In genomic region chr21:36551326-36551725, GRCh38 we compare ENCODE assay signal across 23 cellular contexts.
"Had no signal": no experiment of that assay in that cellular context is flagged by ENCODE, and none has a peak within 500 bp of the region (broad histone marks: within the 10 kb centered on the region; RNA-seq: fewer than 3 reads in every experiment).

No MANE protein-coding gene starts in this region.

- FAIRE-seq: bronchial epithelial cell had no signal

- H3K27ac ChIP-seq: gastrocnemius medialis, heart left ventricle, left ventricle myocardium inferior, parathyroid adenoma, right lobe of liver, tibial nerve had no signal

- H3K36me3 ChIP-seq: ascending aorta, gastrocnemius medialis, heart left ventricle, left ventricle myocardium inferior, right lobe of liver, tibial nerve had no signal

- ATAC-seq: activated CD4-positive, CD25-positive, alpha-beta regulatory T cell treated with anti-CD3 and anti-CD28 coated beads, Interleukin-2, amount 50 U/mL, for 24 hours; activated T-cell treated with anti-CD3 and anti-CD28 coated beads, Interleukin-2, amount 50 U/mL, for 4 hours; naive thymus-derived CD8-positive, alpha-beta T cell had no signal

- H2AFZ ChIP-seq: parathyroid adenoma had no signal

- H3K27me3 ChIP-seq: ascending aorta, right lobe of liver, tibial nerve had no signal

- H3K4me3 ChIP-seq: ascending aorta, gastrocnemius medialis, heart left ventricle, left ventricle myocardium inferior, right lobe of liver, tibial nerve had no signal

- H3K9ac ChIP-seq: parathyroid adenoma had no signal

- DNase-seq: activated CD4-positive, alpha-beta T cell treated with anti-CD3 and anti-CD28 coated beads, Interleukin-2, amount 50 U/mL, for 1 hour; activated CD8-positive, alpha-beta memory T cell treated with anti-CD3 and anti-CD28 coated beads, Interleukin-2, amount 50 U/mL, for 4 hours; activated effector memory CD4-positive, alpha-beta T cell treated with anti-CD3 and anti-CD28 coated beads, Interleukin-2, amount 50 U/mL, for 16 hours; activated naive CD4-positive, alpha-beta T cell treated with anti-CD3 and anti-CD28 coated beads, Interleukin-2, amount 50 U/mL, for 16 hours; activated T-cell treated with anti-CD3 and anti-CD28 coated beads, Interleukin-2, amount 50 U/mL, for 4 hours; cerebellar nuclear complex; cortex of kidney; erythroblast; heart left ventricle; immature natural killer cell; kidney glomerular epithelial cell; left ventricle myocardium inferior; naive thymus-derived CD8-positive, alpha-beta T cell; right lobe of liver; stimulated activated CD4-positive, alpha-beta T cell treated with anti-CD3 and anti-CD28 coated beads, Interleukin-12 subunit alpha, Interleukin-12 subunit beta, amount 100 ng/mL, for 4 hours; stimulated activated CD4-positive, alpha-beta T cell treated with anti-CD3 and anti-CD28 coated beads, Interleukin-2, amount 100 ng/mL, for 24 hours; stimulated activated naive CD4-positive, alpha-beta T cell treated with Interleukin-2 at 50 U/mL for 16 hours had no signal

- H3K9me3 ChIP-seq: ascending aorta, gastrocnemius medialis, heart left ventricle, left ventricle myocardium inferior, right lobe of liver, tibial nerve had no signal

- H3K79me2 ChIP-seq: parathyroid adenoma had no signal

- H3K4me1 ChIP-seq: ascending aorta, gastrocnemius medialis, parathyroid adenoma had no signal
